ENCODE assay signal across 7 cellular contexts in the genomic region with DNA sequence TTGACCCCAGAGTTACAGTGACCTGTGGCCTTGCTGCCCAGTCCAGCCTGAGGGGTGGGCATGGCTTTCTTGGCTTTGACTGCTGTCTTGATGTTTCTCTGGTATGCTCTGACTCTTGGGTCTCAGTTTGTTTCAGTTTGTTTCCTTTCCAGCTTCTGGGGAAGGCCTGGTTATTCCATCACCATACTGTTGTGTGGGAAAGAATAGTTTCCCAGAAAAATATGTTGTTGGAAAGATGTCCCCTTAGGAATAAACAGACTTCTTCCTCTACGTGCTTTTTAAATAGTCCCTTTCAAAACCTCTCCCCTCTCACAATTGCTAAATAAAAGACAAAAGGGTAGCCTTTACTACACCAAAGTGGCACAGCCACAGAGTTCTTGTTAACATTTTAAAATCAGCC. TPM values are rescaled to one million over a fixed set of nuclear protein-coding genes. Genes with fewer than 3 reads are reported as not detected.
"Had no signal": no experiment of that assay in that cellular context is flagged by ENCODE, and none has a peak within 500 bp of the region (broad histone marks: within the 10 kb centered on the region; RNA-seq: fewer than 3 reads in every experiment).

No MANE protein-coding gene starts in this region.

- ATAC-seq: GM23338, HepG2 had no signal

- DNase-seq: H9, HCEC 1CT had no signal

- H3K4me2 ChIP-seq: GM23338 had no signal

- H2AFZ ChIP-seq: GM23338 had no signal

- H3K4me3 ChIP-seq: GM23338 had no signal

- H3K27ac ChIP-seq: HL-60 had no signal

RNA-seq across cellular contexts. Expression of gene EGFLAM, which starts 49.5 kb away (rescaled TPM):
- total RNA-seq: HepG2, HT1080 had no signal
- polyA plus RNA-seq: HepG2, IgD-negative memory B cell had no signal
